Comparison of ENCODE assay signal across 26 cellular contexts in the genomic region with DNA sequence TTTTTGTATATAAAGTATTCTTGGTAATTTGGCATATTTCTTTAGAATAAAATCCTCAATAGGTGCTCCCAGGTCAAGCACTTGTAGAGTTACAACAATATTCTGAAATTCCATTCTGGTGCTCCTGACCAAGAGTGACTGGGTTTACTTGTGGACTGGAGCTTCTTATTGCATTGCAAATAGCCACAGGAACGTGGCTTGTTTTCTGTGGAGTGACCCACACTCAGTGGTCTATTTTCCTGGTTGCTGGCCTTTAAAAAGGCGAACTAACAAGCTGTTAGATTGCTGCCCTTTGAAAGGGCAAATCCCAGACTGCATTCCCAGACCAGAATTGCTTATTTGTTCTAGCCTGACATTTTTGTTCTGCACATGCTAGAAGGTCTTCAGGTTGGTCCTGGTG.
"Had no signal": no experiment of that assay in that cellular context is flagged by ENCODE, and none has a peak within 500 bp of the region (broad histone marks: within the 10 kb centered on the region; RNA-seq: fewer than 3 reads in every experiment).

No MANE protein-coding gene starts in this region.

- H3K27ac Mint-ChIP-seq: naive B cell; natural killer cell; nephron progenitor cell; progenitor cell of endocrine pancreas; stimulated activated naive CD8-positive, alpha-beta T cell treated with anti-CD3 and anti-CD28 coated beads, Interleukin-15, Interleukin-2, amounts not matched to agents 100 ng/mL and 50 ng/mL, for 24 hours had no signal

- DNase-seq: hippocampal formation; kidney; left colon; left lung; lower lobe of right lung; mammary epithelial cell; mesenchymal stem cell; naive B cell; natural killer cell; nephron progenitor cell; ovary; right lobe of liver; stimulated activated CD4-positive, alpha-beta T cell treated with anti-CD3 and anti-CD28 coated beads, Interleukin-12 subunit alpha, Interleukin-12 subunit beta, amount 100 ng/mL, for 4 hours; stimulated activated CD4-positive, alpha-beta T cell treated with anti-CD3 and anti-CD28 coated beads, Interleukin-15, amount 100 ng/mL, for 24 hours; stimulated activated CD4-positive, alpha-beta T cell treated with anti-CD3 and anti-CD28 coated beads, Interleukin-2, amount 100 ng/mL, for 24 hours; stimulated activated CD4-positive, alpha-beta T cell treated with anti-CD3 and anti-CD28 coated beads, Interleukin-4, amount 100 ng/mL, for 1 hour; stimulated activated naive CD4-positive, alpha-beta T cell; tibial artery; trophoblast cell; upper lobe of right lung had no signal

- H3K4me1 ChIP-seq: left lung, lower lobe of right lung, right atrium auricular region, right lobe of liver, suprapubic skin, tibial artery, upper lobe of right lung had no signal

- H3K27me3 ChIP-seq: left lung, ovary, right atrium auricular region, right lobe of liver, suprapubic skin, tibial artery, upper lobe of right lung had no signal

- H3K4me1 Mint-ChIP-seq: naive B cell, natural killer cell, nephron progenitor cell had no signal

- H3K27me3 Mint-ChIP-seq: naive B cell; progenitor cell of endocrine pancreas; stimulated activated naive CD8-positive, alpha-beta T cell treated with anti-CD3 and anti-CD28 coated beads, Interleukin-15, Interleukin-2, amounts not matched to agents 100 ng/mL and 50 ng/mL, for 24 hours had no signal

- H3K9me3 ChIP-seq: left lung, lower lobe of right lung, ovary, right atrium auricular region, right lobe of liver, suprapubic skin, thoracic aorta, tibial artery, upper lobe of right lung had no signal

- H3K27ac ChIP-seq: left lung, lower lobe of right lung, ovary, right atrium auricular region, right lobe of liver, skin epidermis, suprapubic skin, thoracic aorta, tibial artery, upper lobe of right lung had no signal

- H3K36me3 ChIP-seq: left lung, lower lobe of right lung, ovary, right atrium auricular region, right lobe of liver, suprapubic skin, thoracic aorta, tibial artery, upper lobe of right lung had no signal

- H3K36me3 Mint-ChIP-seq: naive B cell, natural killer cell had no signal

- H3K4me3 ChIP-seq: left lung, lower lobe of right lung, ovary, right atrium auricular region, right lobe of liver, skin epidermis, suprapubic skin, thoracic aorta, tibial artery, upper lobe of right lung had no signal

- ATAC-seq: left colon, left lung, lower lobe of right lung, natural killer cell, right lobe of liver, upper lobe of right lung had no signal

- H3K4me3 Mint-ChIP-seq: naive B cell; natural killer cell; nephron progenitor cell; stimulated activated naive CD8-positive, alpha-beta T cell treated with anti-CD3 and anti-CD28 coated beads, Interleukin-15, Interleukin-2, amounts not matched to agents 100 ng/mL and 50 ng/mL, for 24 hours had no signal

- H3K9me3 Mint-ChIP-seq: nephron progenitor cell had no signal
